Comparison of ENCODE assay signal across 11 cellular contexts in genomic region chr13:46668906-46669525, GRCh38.
DNase-seq lines count a peak whose midpoint lies in the region; ATAC-seq and FAIRE-seq lines count a peak whose summit lies in the region.
"Had no signal": no experiment of that assay in that cellular context is flagged by ENCODE, and none has a peak within 500 bp of the region (broad histone marks: within the 10 kb centered on the region; RNA-seq: fewer than 3 reads in every experiment).

No MANE protein-coding gene starts in this region.

- peak overlapping the region; percentile 64 to 72 for H3K27ac Mint-ChIP-seq in activated naive CD4-positive, alpha-beta T cell treated with anti-CD3 and anti-CD28 coated beads, Interleukin-2, amount 50 U/mL, for 72 hours

- H3K36me3 ChIP-seq in SK-N-MC (ENCODE audit: insufficient read depth, low read length) (peaks cover 9% of the 10 kb centered on the region; the same call in 1 of the 2 replicates), subcutaneous abdominal adipose tissue (ENCODE audit: control insufficient read depth in 5 of 5, insufficient read depth in 5 of 5, low read length in 5 of 5) (peaks cover 0 to 13% (median 0%) of the 10 kb centered on the region in 5 donors)

- peaks cover 0 to 41% (median 12%) of the 10 kb centered on the region in 5 donors for H3K4me1 ChIP-seq in subcutaneous abdominal adipose tissue (ENCODE audit: control insufficient read depth in 5 of 5, insufficient read depth in 5 of 5, low read length in 5 of 5)

- no peak for ATAC-seq in activated naive CD4-positive, alpha-beta T cell treated with anti-CD3 and anti-CD28 coated beads, Interleukin-2, amount 50 U/mL, for 72 hours
- ATAC-seq in HG02623 (IDR thresholded peaks at IDR 0.05; ENCODE audit: unreplicated experiment), result no peak
- ATAC-seq: HCT116 had no signal

- peaks cover 12 to 19% of the 10 kb centered on the region in 2 donors for H3K36me3 Mint-ChIP-seq in activated naive CD4-positive, alpha-beta T cell treated with anti-CD3 and anti-CD28 coated beads, Interleukin-2, amount 50 U/mL, for 72 hours

- H3K27ac ChIP-seq in SK-N-MC (peak overlapping the region; percentile 7; the same call in 1 of the 2 replicates), subcutaneous abdominal adipose tissue (ENCODE audit: low read depth, low read length) (peak overlapping the region; percentile 18)

- peak; percentile 35 for FAIRE-seq in endometrium (lab: Jason Lieb, UNC)

- H3K4me3 ChIP-seq in SK-N-MC (no peak overlapping the region), subcutaneous abdominal adipose tissue (ENCODE audit: low read depth in 1 of 5, low read length in 5 of 5) (no peak overlapping the region)

- no peak for DNase-seq in activated naive CD4-positive, alpha-beta T cell treated with anti-CD3 and anti-CD28 coated beads, Interleukin-2, amount 50 U/mL, for 72 hours (ENCODE audit: low spot score in 2 of 2)
- no peak for DNase-seq in activated naive CD4-positive, alpha-beta T cell treated with Interleukin-2 at 50 U/mL for 16 hours
- no peak for DNase-seq in SK-N-MC (ENCODE audit: low read depth, low spot score)
- no peak for DNase-seq in DMS 273 (lab: John Stamatoyannopoulos, UW; ENCODE audit: unreplicated experiment)
- no peak for DNase-seq in stimulated activated CD4-positive, alpha-beta T cell treated with anti-CD3 and anti-CD28 coated beads, Interleukin-4, amount 100 ng/mL, for 4 hours
- DNase-seq: activated gamma-delta T cell treated with Interleukin-2 at 50 U/mL for 16 hours, NCI-H345 had no signal

- H3K9me3 Mint-ChIP-seq in activated naive CD4-positive, alpha-beta T cell treated with anti-CD3 and anti-CD28 coated beads, Interleukin-2, amount 50 U/mL, for 72 hours, result no peaks in the 10 kb centered on the region

- H3K27me3 ChIP-seq in subcutaneous abdominal adipose tissue (ENCODE audit: control insufficient read depth in 5 of 5, insufficient read depth in 4 of 5, low read length in 5 of 5), result no peaks in the 10 kb centered on the region

- no peak overlapping the region for H3K9ac ChIP-seq in SK-N-MC (ENCODE audit: insufficient read length)
- no peak overlapping the region for H3K9ac ChIP-seq in subcutaneous abdominal adipose tissue (ENCODE audit: low read length in 5 of 5)

- H3K9me3 ChIP-seq in SK-N-MC (ENCODE audit: low read depth, low read length) (no peaks in the 10 kb centered on the region), subcutaneous abdominal adipose tissue (ENCODE audit: control insufficient read depth in 5 of 5, low read length in 5 of 5) (no peaks in the 10 kb centered on the region)
